ENCODE assay signal across 10 cellular contexts in genomic region chr19:17862711-17863519, GRCh38. TPM values are rescaled to one million over a fixed set of nuclear protein-coding genes. Genes with fewer than 3 reads are reported as not detected.
DNase-seq lines count a peak whose midpoint lies in the region; ATAC-seq and TF ChIP-seq lines count a peak whose summit lies in the region.
"Had no signal": no experiment of that assay in that cellular context is flagged by ENCODE, and none has a peak within 500 bp of the region (broad histone marks: within the 10 kb centered on the region; RNA-seq: fewer than 3 reads in every experiment).

No MANE protein-coding gene starts in this region.

- peak overlapping the region; percentile 59 for H3K27ac Mint-ChIP-seq in activated naive CD4-positive, alpha-beta T cell treated with anti-CD3 and anti-CD28 coated beads for 36 hours
- H3K27ac Mint-ChIP-seq in central memory CD8-positive, alpha-beta T cell (ENCODE audit: low read depth), result peak overlapping the region; percentile 78
- H3K27ac Mint-ChIP-seq in stimulated activated naive CD8-positive, alpha-beta T cell treated with anti-CD3 and anti-CD28 coated beads, Interleukin-15, amount 100 ng/mL, for 72 hours, result peak overlapping the region in 1 of 2 donors; percentile 95
- no peak overlapping the region for H3K27ac Mint-ChIP-seq in immature natural killer cell

- DNase-seq in activated naive CD4-positive, alpha-beta T cell treated with anti-CD3 and anti-CD28 coated beads for 36 hours, result no peak
- DNase-seq in activated naive CD4-positive, alpha-beta T cell treated with anti-CD3 and anti-CD28 coated beads, Interleukin-2, amount 50 U/mL, for 16 hours, result no peak
- DNase-seq in NT2/D1 (ENCODE audit: low read depth, low spot score), result no peak
- no peak for DNase-seq in central memory CD8-positive, alpha-beta T cell (ENCODE audit: low spot score in 2 of 2)
- no peak for DNase-seq in stimulated activated naive CD8-positive, alpha-beta T cell treated with anti-CD3 and anti-CD28 coated beads, Interleukin-15, amount 100 ng/mL, for 72 hours
- DNase-seq in foreskin fibroblast, result no peak
- no peak for DNase-seq in immature natural killer cell
- DNase-seq: AML-193 had no signal

- CTCF ChIA-PET in activated naive CD4-positive, alpha-beta T cell treated with anti-CD3 and anti-CD28 coated beads for 36 hours (lab: Charles Lee), result no interaction called here

- no peaks in the 10 kb centered on the region for H3K27me3 Mint-ChIP-seq in activated naive CD4-positive, alpha-beta T cell treated with anti-CD3 and anti-CD28 coated beads for 36 hours (ENCODE audit: low read depth)
- no peaks in the 10 kb centered on the region for H3K27me3 Mint-ChIP-seq in central memory CD8-positive, alpha-beta T cell
- no peaks in the 10 kb centered on the region for H3K27me3 Mint-ChIP-seq in stimulated activated naive CD8-positive, alpha-beta T cell treated with anti-CD3 and anti-CD28 coated beads, Interleukin-15, amount 100 ng/mL, for 72 hours
- H3K27me3 Mint-ChIP-seq in immature natural killer cell (ENCODE audit: low read depth in 3 of 3), result peaks cover 4 to 5% (median 4%) of the 10 kb centered on the region in 3 donors

- TF ChIP-seq CTCF in foreskin fibroblast (IDR thresholded peaks at IDR 0.05; ENCODE audit: low read depth, low read length), result no peak

- H3K4me3 ChIP-seq in NT2/D1 (ENCODE audit: insufficient read length, low read depth) (no peak overlapping the region), foreskin fibroblast (ENCODE audit: low read depth in 1 of 2, low read length in 2 of 2) (no peak overlapping the region)

- H3K27me3 ChIP-seq in NT2/D1 (ENCODE audit: insufficient read depth, insufficient read length), result no peaks in the 10 kb centered on the region

- no peaks in the 10 kb centered on the region for H3K9me3 Mint-ChIP-seq in activated naive CD4-positive, alpha-beta T cell treated with anti-CD3 and anti-CD28 coated beads for 36 hours
- no peaks in the 10 kb centered on the region for H3K9me3 Mint-ChIP-seq in central memory CD8-positive, alpha-beta T cell
- H3K9me3 Mint-ChIP-seq in stimulated activated naive CD8-positive, alpha-beta T cell treated with anti-CD3 and anti-CD28 coated beads, Interleukin-15, amount 100 ng/mL, for 72 hours, result no peaks in the 10 kb centered on the region
- no peaks in the 10 kb centered on the region for H3K9me3 Mint-ChIP-seq in immature natural killer cell

- intact Hi-C loops in activated naive CD4-positive, alpha-beta T cell treated with anti-CD3 and anti-CD28 coated beads for 36 hours (cut with micrococcal nuclease), result no loop called here

- ATAC-seq in central memory CD8-positive, alpha-beta T cell (replicated peaks; ENCODE audit: extremely low read depth, poor library complexity, severe bottlenecking), result no peak
- ATAC-seq in stimulated activated naive CD8-positive, alpha-beta T cell treated with anti-CD3 and anti-CD28 coated beads, Interleukin-15, amount 100 ng/mL, for 72 hours, result no peak
- no peak for ATAC-seq in GM21723 (IDR thresholded peaks at IDR 0.05; ENCODE audit: unreplicated experiment)

- peaks cover 31% of the 10 kb centered on the region for H3K4me1 Mint-ChIP-seq in activated naive CD4-positive, alpha-beta T cell treated with anti-CD3 and anti-CD28 coated beads for 36 hours (ENCODE audit: low read depth)
- H3K4me1 Mint-ChIP-seq in central memory CD8-positive, alpha-beta T cell, result peaks cover 38% of the 10 kb centered on the region
- peaks cover 56% of the 10 kb centered on the region for H3K4me1 Mint-ChIP-seq in stimulated activated naive CD8-positive, alpha-beta T cell treated with anti-CD3 and anti-CD28 coated beads, Interleukin-15, amount 100 ng/mL, for 72 hours
- H3K4me1 Mint-ChIP-seq in immature natural killer cell, result peaks cover 29 to 31% of the 10 kb centered on the region in 2 donors

- H3K9ac ChIP-seq in NT2/D1 (ENCODE audit: insufficient read length, low read depth), result peak overlapping the region; percentile 62

- H3K36me3 Mint-ChIP-seq in activated naive CD4-positive, alpha-beta T cell treated with anti-CD3 and anti-CD28 coated beads for 36 hours (ENCODE audit: low read depth), result peaks cover 37% of the 10 kb centered on the region
- H3K36me3 Mint-ChIP-seq in central memory CD8-positive, alpha-beta T cell (ENCODE audit: insufficient read depth), result peaks cover 46% of the 10 kb centered on the region
- H3K36me3 Mint-ChIP-seq in immature natural killer cell, result peaks cover 0 to 8% (median 4%) of the 10 kb centered on the region in 3 donors

- H3K4me3 Mint-ChIP-seq in activated naive CD4-positive, alpha-beta T cell treated with anti-CD3 and anti-CD28 coated beads for 36 hours, result peak overlapping the region; percentile 36
- peak overlapping the region; percentile 9 for H3K4me3 Mint-ChIP-seq in central memory CD8-positive, alpha-beta T cell
- H3K4me3 Mint-ChIP-seq in stimulated activated naive CD8-positive, alpha-beta T cell treated with anti-CD3 and anti-CD28 coated beads, Interleukin-15, amount 100 ng/mL, for 72 hours, result peak overlapping the region; percentile 66
- peak overlapping the region in 2 of 5 donors; percentile 38 to 44 for H3K4me3 Mint-ChIP-seq in immature natural killer cell

- peaks cover 19% of the 10 kb centered on the region for H3K4me1 ChIP-seq in NT2/D1 (ENCODE audit: insufficient read depth, insufficient read length)

- H3K36me3 ChIP-seq in NT2/D1 (ENCODE audit: insufficient read depth, insufficient read length, low read length), result peaks cover 51% of the 10 kb centered on the region

- H3K9me3 ChIP-seq in NT2/D1 (ENCODE audit: insufficient read depth, low read length), result no peaks in the 10 kb centered on the region

RNA-seq across cellular contexts. Expression of gene RPL18A, which starts 3.2 kb away (rescaled TPM):
- total RNA-seq in activated naive CD4-positive, alpha-beta T cell treated with anti-CD3 and anti-CD28 coated beads for 36 hours, result 1,000 to 10,000 TPM; 4,021 to 4,160 TPM
- 1,000 to 10,000 TPM; 1,385 to 2,434 (median 1,562) TPM for polyA plus RNA-seq in immature natural killer cell

RNA-seq across cellular contexts. Expression of gene SLC5A5, which starts 8.8 kb away (rescaled TPM):
- 1 to 10 TPM; 1.1 to 1.2 TPM for total RNA-seq in activated naive CD4-positive, alpha-beta T cell treated with anti-CD3 and anti-CD28 coated beads for 36 hours
- polyA plus RNA-seq in immature natural killer cell, result 1 to 10 TPM in 1 of 3 donors, under 1 TPM in 1, not detected in 1; 0.75 to 1.4 TPM

RNA-seq across cellular contexts. Expression of gene JAK3, which starts 15.1 kb away (rescaled TPM):
- 100 to 1,000 TPM; 231 to 235 TPM for total RNA-seq in activated naive CD4-positive, alpha-beta T cell treated with anti-CD3 and anti-CD28 coated beads for 36 hours
- polyA plus RNA-seq in immature natural killer cell, result 10 to 100 TPM; 43.5 to 79.8 (median 47.4) TPM

RNA-seq across cellular contexts. Expression of gene INSL3, which starts 41.6 kb away (rescaled TPM):
- 1 to 10 TPM; 5.7 to 5.9 TPM for total RNA-seq in activated naive CD4-positive, alpha-beta T cell treated with anti-CD3 and anti-CD28 coated beads for 36 hours
- polyA plus RNA-seq in immature natural killer cell, result 1 to 10 TPM in 1 of 3 donors, under 1 TPM in 1, not detected in 1; 0.60 to 2.0 TPM
- total RNA-seq: ureter had no signal

Comparison
In these comparisons a context has a peak if more than half of its experiments do, and no peak if none do; other contexts are left out.
1. H3K27ac Mint-ChIP-seq: peak in activated naive CD4-positive, alpha-beta T cell treated with anti-CD3 and anti-CD28 coated beads for 36 hours (single experiment) and central memory CD8-positive, alpha-beta T cell (single experiment); none in immature natural killer cell (0 of 6).